Comparison of ENCODE assay signal across 20 cellular contexts in genomic region chr10:4359003-4359402, GRCh38.
DNase-seq lines count a peak whose midpoint lies in the region; ATAC-seq, FAIRE-seq and TF ChIP-seq lines count a peak whose summit lies in the region.
"Had no signal": no experiment of that assay in that cellular context is flagged by ENCODE, and none has a peak within 500 bp of the region (broad histone marks: within the 10 kb centered on the region; RNA-seq: fewer than 3 reads in every experiment).

No MANE protein-coding gene starts in this region.

- H3K27ac Mint-ChIP-seq in endodermal cell: no peak overlapping the region
- no peak overlapping the region for H3K27ac Mint-ChIP-seq in Caco-2 (ENCODE audit: unreplicated experiment)
- H3K27ac Mint-ChIP-seq: activated CD4-positive, alpha-beta memory T cell treated with anti-CD3 and anti-CD28 coated beads for 36 hours; activated T-cell treated with anti-CD3 and anti-CD28 coated beads, Interleukin-2, amount 50 U/mL, for 72 hours; B cell; stimulated activated effector memory CD8-positive, alpha-beta T cell treated with anti-CD3 and anti-CD28 coated beads, Interleukin-12 subunit alpha, Interleukin-12 subunit beta, amount 100 ng/mL, for 72 hours had no signal

- H3K4me3 ChIP-seq in endodermal cell (ENCODE audit: low read length) (no peak overlapping the region), mesenchymal stem cell (ENCODE audit: insufficient read depth in 1 of 2, low read depth in 1 of 2, low read length in 2 of 2) (no peak overlapping the region), suprapubic skin (no peak overlapping the region), Caco-2 (ENCODE audit: low read depth, low read length) (no peak overlapping the region)
- H3K4me3 ChIP-seq: adrenal gland, coronary artery, HAP-1, hepatocyte had no signal

- no TSS peak for BruUV-seq in Caco-2 (replicated peaks; lab: Mats Ljungman, UMichigan)

- H3K4me1 ChIP-seq in endodermal cell (ENCODE audit: control insufficient read depth, insufficient read depth, low read length) (peaks cover 3% of the 10 kb centered on the region), mesenchymal stem cell (ENCODE audit: control insufficient read depth, insufficient read depth, low read depth, low read length) (peaks cover 3% of the 10 kb centered on the region), suprapubic skin (peaks cover under 1% of the 10 kb centered on the region), Caco-2 (no peaks in the 10 kb centered on the region)
- H3K4me1 ChIP-seq: HAP-1 had no signal

- H2AFZ ChIP-seq in mesenchymal stem cell (ENCODE audit: low read depth, low read length): no peak overlapping the region
- H2AFZ ChIP-seq: hepatocyte had no signal

- H2BK15ac ChIP-seq in mesenchymal stem cell (ENCODE audit: low read depth, poor library complexity, severe bottlenecking): no peak overlapping the region

- H3K36me3 ChIP-seq in endodermal cell (ENCODE audit: control insufficient read depth, insufficient read depth, low read length): no peaks in the 10 kb centered on the region
- H3K36me3 ChIP-seq in mesenchymal stem cell (ENCODE audit: control insufficient read depth in 1 of 2, insufficient read depth in 2 of 2, low read depth in 1 of 2, low read length in 2 of 2): no peaks in the 10 kb centered on the region
- H3K36me3 ChIP-seq in suprapubic skin: no peaks in the 10 kb centered on the region
- H3K36me3 ChIP-seq in Caco-2 (ENCODE audit: control insufficient read depth, insufficient read depth, low read length): no peaks in the 10 kb centered on the region
- H3K36me3 ChIP-seq: adrenal gland, HAP-1 had no signal

- CTCF ChIA-PET in Caco-2 (lab: Charles Lee): no interaction called here

- H4K91ac ChIP-seq in mesenchymal stem cell (ENCODE audit: low read length): no peak overlapping the region

- H3K9me3 ChIP-seq in endodermal cell (ENCODE audit: control insufficient read depth, low read length) (no peaks in the 10 kb centered on the region), mesenchymal stem cell (ENCODE audit: control insufficient read depth, low read length) (no peaks in the 10 kb centered on the region), suprapubic skin (no peaks in the 10 kb centered on the region), Caco-2 (no peaks in the 10 kb centered on the region)
- H3K9me3 ChIP-seq: adrenal gland, HAP-1 had no signal

- H3K9me3 Mint-ChIP-seq in endodermal cell (no peaks in the 10 kb centered on the region), Caco-2 (ENCODE audit: unreplicated experiment) (no peaks in the 10 kb centered on the region)
- H3K9me3 Mint-ChIP-seq: activated CD4-positive, alpha-beta memory T cell treated with anti-CD3 and anti-CD28 coated beads for 36 hours; activated T-cell treated with anti-CD3 and anti-CD28 coated beads, Interleukin-2, amount 50 U/mL, for 72 hours; stimulated activated effector memory CD8-positive, alpha-beta T cell treated with anti-CD3 and anti-CD28 coated beads, Interleukin-12 subunit alpha, Interleukin-12 subunit beta, amount 100 ng/mL, for 72 hours had no signal

- H3K4me3 Mint-ChIP-seq in endodermal cell: no peak overlapping the region
- H3K4me3 Mint-ChIP-seq in Caco-2 (ENCODE audit: unreplicated experiment): no peak overlapping the region
- H3K4me3 Mint-ChIP-seq: activated CD4-positive, alpha-beta memory T cell treated with anti-CD3 and anti-CD28 coated beads for 36 hours; activated T-cell treated with anti-CD3 and anti-CD28 coated beads, Interleukin-2, amount 50 U/mL, for 72 hours; B cell; stimulated activated effector memory CD8-positive, alpha-beta T cell treated with anti-CD3 and anti-CD28 coated beads, Interleukin-12 subunit alpha, Interleukin-12 subunit beta, amount 100 ng/mL, for 72 hours had no signal

- H2AK5ac ChIP-seq in mesenchymal stem cell (ENCODE audit: low read length, severe bottlenecking): no peak overlapping the region

- TF ChIP-seq EP300 in suprapubic skin (IDR thresholded peaks at IDR 0.05): no peak

- H3K14ac ChIP-seq in mesenchymal stem cell (ENCODE audit: low read length in 2 of 2): no peak overlapping the region

- no peak for FAIRE-seq in GM12891 (lab: Jason Lieb, UNC)

- no peaks in the 10 kb centered on the region for H3K27me3 Mint-ChIP-seq in endodermal cell (ENCODE audit: insufficient read depth)
- peaks cover 21% of the 10 kb centered on the region for H3K27me3 Mint-ChIP-seq in Caco-2 (ENCODE audit: insufficient read depth, unreplicated experiment)

- no peak overlapping the region for H3K23ac ChIP-seq in mesenchymal stem cell (ENCODE audit: low read length in 2 of 2)

- H4K8ac ChIP-seq in mesenchymal stem cell (ENCODE audit: low read length): no peak overlapping the region

- no peaks in the 10 kb centered on the region for H3K36me3 Mint-ChIP-seq in endodermal cell (ENCODE audit: low read depth)
- no peaks in the 10 kb centered on the region for H3K36me3 Mint-ChIP-seq in Caco-2 (ENCODE audit: insufficient read depth, unreplicated experiment)
- H3K36me3 Mint-ChIP-seq: activated CD4-positive, alpha-beta memory T cell treated with anti-CD3 and anti-CD28 coated beads for 36 hours; stimulated activated effector memory CD8-positive, alpha-beta T cell treated with anti-CD3 and anti-CD28 coated beads, Interleukin-12 subunit alpha, Interleukin-12 subunit beta, amount 100 ng/mL, for 72 hours had no signal

- no peak overlapping the region for H3K18ac ChIP-seq in mesenchymal stem cell (ENCODE audit: low read depth in 1 of 2, low read length in 2 of 2)

- 75 to 78% methylated on average over 3 to 5 of the region's 5 CpGs for WGBS in endodermal cell (ENCODE audit: insufficient coverage in 1 of 2, insufficient read length in 1 of 2), 2 experiments
- 58% methylated on average over 4 of the region's 5 CpGs for whole genome bisulfite sequencing in mesenchymal stem cell
- 72% methylated on average over 5 of the region's 5 CpGs for WGBS in suprapubic skin

- ATAC-seq in HG03520 (IDR thresholded peaks at IDR 0.05; ENCODE audit: unreplicated experiment): no peak
- ATAC-seq: activated T-cell treated with anti-CD3 and anti-CD28 coated beads, Interleukin-2, amount 50 U/mL, for 72 hours; left lobe of liver; stimulated activated effector memory CD8-positive, alpha-beta T cell treated with anti-CD3 and anti-CD28 coated beads, Interleukin-12 subunit alpha, Interleukin-12 subunit beta, amount 100 ng/mL, for 72 hours had no signal

- H3K27me3 ChIP-seq in endodermal cell (ENCODE audit: control insufficient read depth, insufficient read depth, low read length, poor library complexity, severe bottlenecking) (no peaks in the 10 kb centered on the region), mesenchymal stem cell (ENCODE audit: control insufficient read depth in 1 of 2, insufficient read depth in 1 of 2, low read length in 2 of 2) (no peaks in the 10 kb centered on the region), suprapubic skin (no peaks in the 10 kb centered on the region), Caco-2 (replicated peaks; ENCODE audit: control insufficient read depth, insufficient read depth, low read length) (no peaks in the 10 kb centered on the region)
- H3K27me3 ChIP-seq: adrenal gland, hepatocyte had no signal

- TF ChIP-seq CTCF in endodermal cell (conservative IDR thresholded peaks at IDR 0.05) (peak; percentile 61), suprapubic skin (IDR thresholded peaks at IDR 0.05) (no peak), Caco-2 (IDR thresholded peaks at IDR 0.05; ENCODE audit: insufficient read depth in 1 of 2, low read depth in 1 of 2, low read length in 1 of 2, severe bottlenecking in 1 of 2, unreplicated experiment in 1 of 2) (no peak)

- H3K27ac ChIP-seq in endodermal cell (ENCODE audit: low read depth, low read length) (no peak overlapping the region), mesenchymal stem cell (ENCODE audit: low read length, poor library complexity, severe bottlenecking) (no peak overlapping the region), suprapubic skin (no peak overlapping the region)
- H3K27ac ChIP-seq: adrenal gland, coronary artery, hepatocyte had no signal

- peaks cover 17% of the 10 kb centered on the region for H3K4me1 Mint-ChIP-seq in endodermal cell
- H3K4me1 Mint-ChIP-seq in Caco-2 (ENCODE audit: low read depth, unreplicated experiment): no peaks in the 10 kb centered on the region
- H3K4me1 Mint-ChIP-seq: B cell had no signal

- POLR2A ChIA-PET in Caco-2 (lab: Charles Lee): no interaction called here

- H2BK12ac ChIP-seq in mesenchymal stem cell (ENCODE audit: low read length in 2 of 2): no peak overlapping the region

- no peak overlapping the region for H2BK5ac ChIP-seq in mesenchymal stem cell (ENCODE audit: low read depth, low read length, poor library complexity, severe bottlenecking)

- no peaks in the 10 kb centered on the region for H3K79me1 ChIP-seq in mesenchymal stem cell (replicated peaks; ENCODE audit: low read length, poor library complexity, severe bottlenecking)

- no peak for TF ChIP-seq POLR2A in suprapubic skin (IDR thresholded peaks at IDR 0.05)
- TF ChIP-seq POLR2A in GM12891 (IDR thresholded peaks at IDR 0.05; ENCODE audit: low read depth, low read length): no peak

- DNase-seq in ELF-1 (ENCODE audit: low read depth, low spot score) (peak; percentile 39), NCI-H69 (lab: John Stamatoyannopoulos, UW) (peak; percentile 1), endodermal cell (peak; percentile 76), mesenchymal stem cell (peak; percentile 79), suprapubic skin (ENCODE audit: low spot score in 2 of 2) (no peak), Caco-2 (no peak), GM12891 (ENCODE audit: insufficient read length, low spot score) (no peak)
- DNase-seq: activated CD4-positive, alpha-beta memory T cell treated with anti-CD3 and anti-CD28 coated beads for 36 hours; activated T-cell treated with anti-CD3 and anti-CD28 coated beads, Interleukin-2, amount 50 U/mL, for 72 hours; adrenal gland; Calu3; NCI-H2029; trophoblast cell had no signal

- intact Hi-C loops in Caco-2 (cut with micrococcal nuclease; ENCODE audit: unreplicated experiment): no loop called here

- no peak overlapping the region for H2BK120ac ChIP-seq in mesenchymal stem cell (ENCODE audit: low read depth, low read length)

- H3K4me2 ChIP-seq in mesenchymal stem cell (ENCODE audit: low read length, poor library complexity, severe bottlenecking): peak overlapping the region; percentile 52
- H3K4me2 ChIP-seq: hepatocyte had no signal

- no peak overlapping the region for H3K4ac ChIP-seq in mesenchymal stem cell (ENCODE audit: low read depth in 1 of 2, low read length in 2 of 2)

- H3K9ac ChIP-seq in endodermal cell (ENCODE audit: extremely low read depth, low read length, poor library complexity, severe bottlenecking): no peak overlapping the region
- peak overlapping the region; percentile 17 for H3K9ac ChIP-seq in mesenchymal stem cell (ENCODE audit: low read length)

TF ChIP-seq in GM12891, 5 proteins besides CTCF, POLR2A, EP300 and RAD21:
- no peak for TF ChIP-seq PAX5 (IDR thresholded peaks at IDR 0.05; ENCODE audit: insufficient read depth, low read length, severe bottlenecking)
- TF ChIP-seq TAF1 (IDR thresholded peaks at IDR 0.05; ENCODE audit: low read depth, low read length): no peak
- TF ChIP-seq SPI1 (IDR thresholded peaks at IDR 0.05; ENCODE audit: low read depth, low read length): no peak
- no peak for TF ChIP-seq POLR2AphosphoS5 (IDR thresholded peaks at IDR 0.05; ENCODE audit: low read depth, low read length)
- no peak for TF ChIP-seq POU2F2 (IDR thresholded peaks at IDR 0.05; ENCODE audit: low read depth, low read length)

Comparison
In these comparisons a context has a peak if more than half of its experiments do, and no peak if none do; other contexts are left out.
1. DNase-seq: peak in ELF-1 (single experiment), NCI-H69 (single experiment), endodermal cell (single experiment) and mesenchymal stem cell (single experiment); none in suprapubic skin (0 of 2), Caco-2 (0 of 2) and GM12891 (single experiment).